ENCODE assay signal across 25 cellular contexts in the genomic region with DNA sequence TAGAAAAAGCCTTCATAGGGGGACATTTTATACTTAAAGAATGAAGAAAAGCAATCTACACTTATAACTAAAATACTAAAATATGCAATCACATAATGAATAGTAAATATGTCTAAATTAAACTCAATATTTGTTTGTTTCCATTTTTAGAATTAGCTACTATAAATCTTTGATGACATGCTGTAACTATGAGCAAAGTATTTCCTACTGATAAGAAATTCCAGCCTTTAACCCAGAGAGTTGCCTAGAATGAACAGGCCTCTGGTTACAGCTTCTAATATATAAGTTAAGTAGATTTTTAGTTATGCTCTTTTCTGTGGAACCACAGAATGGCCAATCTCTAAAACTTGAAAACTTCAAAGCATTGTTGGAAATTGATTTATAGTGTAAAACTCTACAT.
"Had no signal": no experiment of that assay in that cellular context is flagged by ENCODE, and none has a peak within 500 bp of the region (broad histone marks: within the 10 kb centered on the region; RNA-seq: fewer than 3 reads in every experiment).

No MANE protein-coding gene starts in this region.

- H3K9me3 Mint-ChIP-seq: activated B cell treated with CpG ODN at 0.5 μM for 24 hours; activated CD4-positive, alpha-beta memory T cell treated with anti-CD3 and anti-CD28 coated beads, Interleukin-2, amount 10 ng/mL, durations not matched to agents 7 days and 5 days; activated CD4-positive, alpha-beta T cell treated with anti-CD3 and anti-CD28 coated beads, Interleukin-2, amount 10 ng/mL, durations not matched to agents 24 days and 14 days; dendritic cell treated with granulocyte-macrophage colony-stimulating factor and Interleukin-4, amounts not matched to agents 40 ng/mL and 50 ng/mL, for 4 days; nephron had no signal

- H3K9me3 ChIP-seq: gastroesophageal sphincter, heart right ventricle, neutrophil, ovary, psoas muscle, thyroid gland had no signal

- H3K4me3 Mint-ChIP-seq: activated B cell treated with CpG ODN at 0.5 μM for 24 hours; activated CD4-positive, alpha-beta memory T cell treated with anti-CD3 and anti-CD28 coated beads, Interleukin-2, amount 10 ng/mL, durations not matched to agents 7 days and 5 days; activated CD4-positive, alpha-beta T cell treated with anti-CD3 and anti-CD28 coated beads, Interleukin-2, amount 10 ng/mL, durations not matched to agents 24 days and 14 days; activated naive CD4-positive, alpha-beta T cell treated with anti-CD3 and anti-CD28 coated beads, Interleukin-2, amount 10 ng/mL, durations not matched to agents 7 days and 5 days; activated T-cell treated with anti-CD3 and anti-CD28 coated beads, Interleukin-2, amount 50 U/mL, for 72 hours; dendritic cell treated with granulocyte-macrophage colony-stimulating factor and Interleukin-4, amounts not matched to agents 40 ng/mL and 50 ng/mL, for 4 days; immature natural killer cell; nephron; stimulated activated naive CD8-positive, alpha-beta T cell treated with anti-CD3 and anti-CD28 coated beads, Interleukin-15, Interleukin-2, amounts not matched to agents 100 ng/mL and 50 ng/mL, for 24 hours; T-cell; T-helper 2 cell treated with Interferon-gamma antibody and Interleukin-4, amounts not matched to agents 5 μg/mL and 100 μg/mL, for 36 hours had no signal

- ATAC-seq: activated T-cell treated with anti-CD3 and anti-CD28 coated beads, Interleukin-2, amount 50 U/mL, for 72 hours; gastroesophageal sphincter; heart right ventricle; left ventricle myocardium superior; psoas muscle; right cardiac atrium; SK-N-SH treated with all-trans-retinoic acid at 6 μM for 48 hours; T-cell had no signal

- H3K27ac ChIP-seq: gastroesophageal sphincter, heart right ventricle, neutrophil, ovary, psoas muscle, thyroid gland had no signal

- H3K4me3 ChIP-seq: gastroesophageal sphincter, heart right ventricle, ovary, psoas muscle, thyroid gland had no signal

- DNase-seq: activated B cell treated with CpG ODN at 0.5 μM for 24 hours; activated CD4-positive, alpha-beta memory T cell treated with anti-CD3 and anti-CD28 coated beads, Interleukin-2, amount 10 ng/mL, durations not matched to agents 7 days and 5 days; activated CD4-positive, alpha-beta T cell treated with anti-CD3 and anti-CD28 coated beads, Interleukin-2, amount 10 ng/mL, durations not matched to agents 24 days and 14 days; activated effector memory CD4-positive, alpha-beta T cell treated with Interleukin-2 at 50 U/mL for 16 hours; activated naive CD4-positive, alpha-beta T cell treated with anti-CD3 and anti-CD28 coated beads, Interleukin-2, amount 10 ng/mL, durations not matched to agents 7 days and 5 days; activated T-cell treated with anti-CD3 and anti-CD28 coated beads, Interleukin-2, amount 50 U/mL, for 72 hours; effector CD8-positive, alpha-beta T cell; heart right ventricle; immature natural killer cell; kidney glomerular epithelial cell; left ventricle myocardium superior; ovary; psoas muscle; right cardiac atrium; stimulated activated CD4-positive, alpha-beta T cell treated with anti-CD3 and anti-CD28 coated beads, Interleukin-1b, Interleukin-23, amount 100 ng/mL, for 48 hours; substantia nigra; T-cell; thyroid gland had no signal

- H3K27ac Mint-ChIP-seq: activated B cell treated with CpG ODN at 0.5 μM for 24 hours; activated CD4-positive, alpha-beta memory T cell treated with anti-CD3 and anti-CD28 coated beads, Interleukin-2, amount 10 ng/mL, durations not matched to agents 7 days and 5 days; activated CD4-positive, alpha-beta T cell treated with anti-CD3 and anti-CD28 coated beads, Interleukin-2, amount 10 ng/mL, durations not matched to agents 24 days and 14 days; activated naive CD4-positive, alpha-beta T cell treated with anti-CD3 and anti-CD28 coated beads, Interleukin-2, amount 10 ng/mL, durations not matched to agents 7 days and 5 days; activated T-cell treated with anti-CD3 and anti-CD28 coated beads, Interleukin-2, amount 50 U/mL, for 72 hours; dendritic cell treated with granulocyte-macrophage colony-stimulating factor and Interleukin-4, amounts not matched to agents 40 ng/mL and 50 ng/mL, for 4 days; immature natural killer cell; nephron; stimulated activated naive CD8-positive, alpha-beta T cell treated with anti-CD3 and anti-CD28 coated beads, Interleukin-15, Interleukin-2, amounts not matched to agents 100 ng/mL and 50 ng/mL, for 24 hours; T-cell; T-helper 2 cell treated with Interferon-gamma antibody and Interleukin-4, amounts not matched to agents 5 μg/mL and 100 μg/mL, for 36 hours had no signal

- H3K4me1 Mint-ChIP-seq: activated B cell treated with CpG ODN at 0.5 μM for 24 hours; activated CD4-positive, alpha-beta memory T cell treated with anti-CD3 and anti-CD28 coated beads, Interleukin-2, amount 10 ng/mL, durations not matched to agents 7 days and 5 days; activated CD4-positive, alpha-beta T cell treated with anti-CD3 and anti-CD28 coated beads, Interleukin-2, amount 10 ng/mL, durations not matched to agents 24 days and 14 days; activated naive CD4-positive, alpha-beta T cell treated with anti-CD3 and anti-CD28 coated beads, Interleukin-2, amount 10 ng/mL, durations not matched to agents 7 days and 5 days; immature natural killer cell; nephron; T-cell had no signal

- H3K36me3 Mint-ChIP-seq: activated naive CD4-positive, alpha-beta T cell treated with anti-CD3 and anti-CD28 coated beads, Interleukin-2, amount 10 ng/mL, durations not matched to agents 7 days and 5 days; immature natural killer cell; T-cell had no signal

- H3K4me1 ChIP-seq: gastroesophageal sphincter, heart right ventricle, psoas muscle, thyroid gland had no signal

- H3K27me3 Mint-ChIP-seq: activated B cell treated with CpG ODN at 0.5 μM for 24 hours; activated CD4-positive, alpha-beta memory T cell treated with anti-CD3 and anti-CD28 coated beads, Interleukin-2, amount 10 ng/mL, durations not matched to agents 7 days and 5 days; activated CD4-positive, alpha-beta T cell treated with anti-CD3 and anti-CD28 coated beads, Interleukin-2, amount 10 ng/mL, durations not matched to agents 24 days and 14 days; activated naive CD4-positive, alpha-beta T cell treated with anti-CD3 and anti-CD28 coated beads, Interleukin-2, amount 10 ng/mL, durations not matched to agents 7 days and 5 days; dendritic cell treated with granulocyte-macrophage colony-stimulating factor and Interleukin-4, amounts not matched to agents 40 ng/mL and 50 ng/mL, for 4 days; stimulated activated naive CD8-positive, alpha-beta T cell treated with anti-CD3 and anti-CD28 coated beads, Interleukin-15, Interleukin-2, amounts not matched to agents 100 ng/mL and 50 ng/mL, for 24 hours; T-cell had no signal

- H3K27me3 ChIP-seq: gastroesophageal sphincter, heart right ventricle, neutrophil, ovary, thyroid gland had no signal

- H3K36me3 ChIP-seq: gastroesophageal sphincter, heart right ventricle, neutrophil, ovary, thyroid gland had no signal
